In the genomic region with DNA sequence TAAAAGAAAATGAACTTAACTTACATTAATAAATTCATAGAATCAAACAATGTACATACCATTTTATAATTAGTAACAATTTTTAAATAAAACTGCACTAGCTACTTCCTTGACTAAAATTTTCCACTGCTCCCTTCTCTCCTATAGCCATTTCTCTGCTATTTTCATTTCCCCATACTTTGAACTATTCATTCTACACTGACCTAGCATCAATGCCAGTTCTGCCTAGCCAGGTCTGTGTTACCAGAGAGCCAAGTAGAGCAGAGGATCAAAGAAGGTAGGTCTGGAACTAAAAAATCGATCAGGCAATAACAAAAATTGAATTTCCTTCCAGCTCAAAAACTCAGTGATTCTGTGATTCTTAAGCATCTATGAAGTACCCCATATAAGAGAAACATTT, we compare ENCODE assay signal across 12 cellular contexts.
A peak's percentile ranks its signal among the peaks of the same experiment; 100 is the strongest.
DNase-seq lines count a peak whose midpoint lies in the region; ATAC-seq, FAIRE-seq and TF ChIP-seq lines count a peak whose summit lies in the region.
"Had no signal": no experiment of that assay in that cellular context is flagged by ENCODE, and none has a peak within 500 bp of the region (broad histone marks: within the 10 kb centered on the region; RNA-seq: fewer than 3 reads in every experiment).

No MANE protein-coding gene starts in this region.

- no peak overlapping the region for H3K4me3 Mint-ChIP-seq in activated naive CD4-positive, alpha-beta T cell treated with anti-CD3 and anti-CD28 coated beads, Interleukin-2, amount 10 ng/mL, durations not matched to agents 7 days and 5 days
- H3K4me3 Mint-ChIP-seq in activated naive CD8-positive, alpha-beta T cell treated with anti-CD3 and anti-CD28 coated beads, Interleukin-2, amount 10 ng/mL, durations not matched to agents 7 days and 5 days, result no peak overlapping the region
- H3K4me3 Mint-ChIP-seq: CD14-positive monocyte; CD8-positive, alpha-beta T cell had no signal

- H3K4me1 ChIP-seq in osteoblast (ENCODE audit: insufficient read depth, low read length), result no peaks in the 10 kb centered on the region

- no peaks in the 10 kb centered on the region for H4K20me1 ChIP-seq in osteoblast (ENCODE audit: insufficient read depth, low read length)

- POLR2A ChIA-PET in activated naive CD8-positive, alpha-beta T cell treated with anti-CD3 and anti-CD28 coated beads, Interleukin-2, amount 10 ng/mL, durations not matched to agents 7 days and 5 days (lab: Charles Lee), result interaction anchor here (2.0 kb wide), 1 partner anchor 120 kb away, joined by 5 read pairs; a partner anchor contains a TSS

- TF ChIP-seq CTCF in osteoblast (IDR thresholded peaks at IDR 0.05; ENCODE audit: extremely low read depth, low read depth, low read length), result no peak

- H3K36me3 ChIP-seq in osteoblast (ENCODE audit: insufficient read depth, low read length), result peaks cover 63% of the 10 kb centered on the region
- H3K36me3 ChIP-seq in H7 (replicated peaks; ENCODE audit: control insufficient read depth, insufficient read depth, low read length), result no peaks in the 10 kb centered on the region; the same call in none of the 2 replicates

- H3K79me2 ChIP-seq in osteoblast (ENCODE audit: insufficient read depth, low read length), result no peaks in the 10 kb centered on the region

- H3K4me2 ChIP-seq in osteoblast (ENCODE audit: insufficient read depth, low read length), result no peak overlapping the region

- peak; percentile 65 for FAIRE-seq in GM19239 (lab: Jason Lieb, UNC)

- no peaks in the 10 kb centered on the region for H3K9me3 ChIP-seq in osteoblast (ENCODE audit: low read depth, low read length)

- no peak overlapping the region for H3K4me3 ChIP-seq in osteoblast (ENCODE audit: insufficient read depth, low read length)
- no peak overlapping the region for H3K4me3 ChIP-seq in H7 (ENCODE audit: insufficient read depth, low read depth, low read length)
- H3K4me3 ChIP-seq: GM23248 had no signal

- H3K27ac ChIP-seq in osteoblast (ENCODE audit: low read depth, low read length), result no peak overlapping the region
- H3K27ac ChIP-seq: GM23248 had no signal

- no peak for DNase-seq in activated naive CD4-positive, alpha-beta T cell treated with anti-CD3 and anti-CD28 coated beads, Interleukin-2, amount 10 ng/mL, durations not matched to agents 7 days and 5 days
- DNase-seq in activated naive CD4-positive, alpha-beta T cell (lab: John Stamatoyannopoulos, UW), result no peak
- DNase-seq in GM19239 (ENCODE audit: insufficient read length, low spot score) (no peak), osteoblast (ENCODE audit: insufficient read length, low spot score, missing footprints) (peak; percentile 6), GDM1 (lab: John Stamatoyannopoulos, UW) (no peak), H7 (no peak)
- no peak for DNase-seq in activated naive CD8-positive, alpha-beta T cell treated with anti-CD3 and anti-CD28 coated beads, Interleukin-2, amount 10 ng/mL, durations not matched to agents 7 days and 5 days
- no peak for DNase-seq in stimulated activated naive CD4-positive, alpha-beta T cell (lab: John Stamatoyannopoulos, UW)
- DNase-seq: CD8-positive, alpha-beta T cell; COR-L47; GM23248 had no signal

- H2AFZ ChIP-seq in osteoblast (ENCODE audit: low read length), result no peak overlapping the region
- H2AFZ ChIP-seq: GM23248 had no signal

- H3K36me3 Mint-ChIP-seq in activated naive CD4-positive, alpha-beta T cell treated with anti-CD3 and anti-CD28 coated beads, Interleukin-2, amount 10 ng/mL, durations not matched to agents 7 days and 5 days, result peaks cover 41% of the 10 kb centered on the region
- H3K36me3 Mint-ChIP-seq in activated naive CD8-positive, alpha-beta T cell treated with anti-CD3 and anti-CD28 coated beads, Interleukin-2, amount 10 ng/mL, durations not matched to agents 7 days and 5 days, result peaks cover 37% of the 10 kb centered on the region

- H3K27me3 Mint-ChIP-seq in activated naive CD4-positive, alpha-beta T cell treated with anti-CD3 and anti-CD28 coated beads, Interleukin-2, amount 10 ng/mL, durations not matched to agents 7 days and 5 days, result no peaks in the 10 kb centered on the region
- H3K27me3 Mint-ChIP-seq in activated naive CD8-positive, alpha-beta T cell treated with anti-CD3 and anti-CD28 coated beads, Interleukin-2, amount 10 ng/mL, durations not matched to agents 7 days and 5 days, result no peaks in the 10 kb centered on the region

- peaks cover 17% of the 10 kb centered on the region for H3K4me1 Mint-ChIP-seq in activated naive CD4-positive, alpha-beta T cell treated with anti-CD3 and anti-CD28 coated beads, Interleukin-2, amount 10 ng/mL, durations not matched to agents 7 days and 5 days
- peaks cover 11% of the 10 kb centered on the region for H3K4me1 Mint-ChIP-seq in activated naive CD8-positive, alpha-beta T cell treated with anti-CD3 and anti-CD28 coated beads, Interleukin-2, amount 10 ng/mL, durations not matched to agents 7 days and 5 days
- H3K4me1 Mint-ChIP-seq: CD14-positive monocyte had no signal

- ATAC-seq in activated naive CD8-positive, alpha-beta T cell treated with anti-CD3 and anti-CD28 coated beads, Interleukin-2, amount 10 ng/mL, durations not matched to agents 7 days and 5 days (ENCODE audit: low read depth), result no peak
- ATAC-seq: CD8-positive, alpha-beta T cell had no signal

- H3K27me3 ChIP-seq in osteoblast (ENCODE audit: insufficient read depth, low read length), result no peaks in the 10 kb centered on the region
- no peaks in the 10 kb centered on the region for H3K27me3 ChIP-seq in H7 (ENCODE audit: control insufficient read depth, insufficient read depth, low read length)

- H3K9me3 Mint-ChIP-seq in activated naive CD4-positive, alpha-beta T cell treated with anti-CD3 and anti-CD28 coated beads, Interleukin-2, amount 10 ng/mL, durations not matched to agents 7 days and 5 days, result no peaks in the 10 kb centered on the region
- peaks cover 5% of the 10 kb centered on the region for H3K9me3 Mint-ChIP-seq in activated naive CD8-positive, alpha-beta T cell treated with anti-CD3 and anti-CD28 coated beads, Interleukin-2, amount 10 ng/mL, durations not matched to agents 7 days and 5 days
- H3K9me3 Mint-ChIP-seq: CD8-positive, alpha-beta T cell had no signal

- CTCF ChIA-PET in activated naive CD4-positive, alpha-beta T cell treated with anti-CD3 and anti-CD28 coated beads, Interleukin-2, amount 10 ng/mL, durations not matched to agents 7 days and 5 days (lab: Charles Lee), result interaction anchor here (0.6 to 1.2 kb wide), 2 partner anchors 11 to 730 kb away, joined by 3 to 4 read pairs; no protein-coding TSS in a partner anchor

- peak overlapping the region; percentile 29 for H3K27ac Mint-ChIP-seq in activated naive CD4-positive, alpha-beta T cell treated with anti-CD3 and anti-CD28 coated beads, Interleukin-2, amount 10 ng/mL, durations not matched to agents 7 days and 5 days
- H3K27ac Mint-ChIP-seq in activated naive CD8-positive, alpha-beta T cell treated with anti-CD3 and anti-CD28 coated beads, Interleukin-2, amount 10 ng/mL, durations not matched to agents 7 days and 5 days, result peak overlapping the region; percentile 20
- H3K27ac Mint-ChIP-seq: CD14-positive monocyte; CD8-positive, alpha-beta T cell had no signal
